ENCODE assay signal across 31 cellular contexts in the genomic region with DNA sequence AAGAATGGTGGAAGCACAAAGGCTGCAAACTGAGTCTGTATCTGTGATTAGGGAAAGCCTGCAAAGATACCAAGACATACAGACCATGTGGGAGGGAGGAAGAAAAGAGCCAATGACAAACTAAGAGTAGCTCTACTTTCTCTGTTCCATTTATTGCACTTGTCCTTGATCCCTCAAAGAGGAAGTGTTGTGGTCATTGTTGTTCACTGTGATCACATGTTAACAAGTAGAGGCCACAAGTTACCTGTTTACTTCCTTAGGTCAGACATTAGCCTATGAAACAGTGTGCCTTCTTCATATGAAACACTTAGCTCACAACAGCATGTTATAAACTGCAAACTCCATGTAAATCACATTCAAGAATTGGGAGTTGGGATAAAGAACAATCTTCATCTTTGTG. TPM values are rescaled to one million over a fixed set of nuclear protein-coding genes. Genes with fewer than 3 reads are reported as not detected.
A peak's percentile ranks its signal among the peaks of the same experiment; 100 is the strongest.
DNase-seq lines count a peak whose midpoint lies in the region; ATAC-seq, FAIRE-seq and TF ChIP-seq lines count a peak whose summit lies in the region.
"Had no signal": no experiment of that assay in that cellular context is flagged by ENCODE, and none has a peak within 500 bp of the region (broad histone marks: within the 10 kb centered on the region; RNA-seq: fewer than 3 reads in every experiment).

No MANE protein-coding gene starts in this region.

- H3K4me3 Mint-ChIP-seq in HFFc6 = no peak overlapping the region
- H3K4me3 Mint-ChIP-seq: CD14-positive monocyte; CD8-positive, alpha-beta memory T cell; GM23338; H9; T-cell had no signal

- no peaks in the 10 kb centered on the region for H3K9me3 Mint-ChIP-seq in HFFc6
- H3K9me3 Mint-ChIP-seq: T-cell had no signal

- peaks cover under 1% of the 10 kb centered on the region for H3K4me1 Mint-ChIP-seq in HFFc6 (ENCODE audit: low read depth)
- H3K4me1 Mint-ChIP-seq: CD14-positive monocyte; CD8-positive, alpha-beta memory T cell; T-cell had no signal

- no peak for DNase-seq in GM12891 (ENCODE audit: insufficient read length, low spot score)
- DNase-seq in OCI-M1 (lab: John Stamatoyannopoulos, UW) = peak; percentile 27
- no peak for DNase-seq in NCI-H1092 treated with DMSO at 0.1 percent for 48 hours (lab: John Stamatoyannopoulos, UW)
- no peak for DNase-seq in globus pallidus (ENCODE audit: low spot score)
- DNase-seq in HFFc6 = no peak
- DNase-seq: 8988T; ACHN; BE2C; Calu3; CD8-positive, alpha-beta memory T cell; DMS79 treated with DMSO at 0.1 percent for 48 hours; H9; IMR-90; KG1; MG63; NCI-H1048; NCI-H1417 treated with DMSO at 0.1 percent for 48 hours; NCI-H1694 treated with DMSO at 0.1 percent for 48 hours; NCI-H2081; NCI-H226; NCI-H510A; NCI-H69; SHP77; T-cell had no signal

- no peak for TF ChIP-seq CTCF in HFFc6 (IDR thresholded peaks at IDR 0.05)

- TF ChIP-seq POLR2A in GM12891 (IDR thresholded peaks at IDR 0.05; ENCODE audit: low read depth, low read length) = no peak

- no peaks in the 10 kb centered on the region for H3K36me3 Mint-ChIP-seq in HFFc6 (ENCODE audit: low read depth)
- H3K36me3 Mint-ChIP-seq: CD14-positive monocyte; CD8-positive, alpha-beta memory T cell; T-cell had no signal

- no peak for FAIRE-seq in GM12891 (lab: Jason Lieb, UNC)
- FAIRE-seq: GM19239 had no signal

- no peak overlapping the region for H3K27ac Mint-ChIP-seq in HFFc6
- H3K27ac Mint-ChIP-seq: CD14-positive monocyte; CD8-positive, alpha-beta memory T cell; GM23338; H9; T-cell had no signal

- peak; percentile 50 for ATAC-seq in GM19395 (IDR thresholded peaks at IDR 0.05; ENCODE audit: unreplicated experiment)
- peak; percentile 55 for ATAC-seq in HG03175 (IDR thresholded peaks at IDR 0.05; ENCODE audit: unreplicated experiment)
- no peak for ATAC-seq in HG02678 (IDR thresholded peaks at IDR 0.05; ENCODE audit: unreplicated experiment)
- ATAC-seq: GM23338, Panc1, T-cell had no signal

- H3K27me3 Mint-ChIP-seq in HFFc6 (ENCODE audit: insufficient read depth) = no peaks in the 10 kb centered on the region
- H3K27me3 Mint-ChIP-seq: CD8-positive, alpha-beta memory T cell; T-cell had no signal

TF ChIP-seq in GM12891, 5 proteins besides CTCF, POLR2A, EP300 and RAD21:
- TF ChIP-seq POU2F2 (IDR thresholded peaks at IDR 0.05; ENCODE audit: low read depth, low read length) (no peak), SPI1 (IDR thresholded peaks at IDR 0.05; ENCODE audit: low read depth, low read length) (0 out of 2 replicates have a peak, but pooled peaks have one; percentile 19)

RNA-seq across cellular contexts. Expression of a gene that starts 32.6 kb away (rescaled TPM):
- polyA plus RNA-seq in GM12891 (2012; ENCODE audit: low read depth, missing spikeins) = 0.09 TPM
- total RNA-seq in HFFc6 (2021; fragmentation: NEBNext Ultra II Directional; extraction: Animal tissue kit (Norgen Biotek cat#: 25700)) = 1 to 10 TPM; 1.0 to 2.0 (median 1.6) TPM
- total RNA-seq: CD8-positive, alpha-beta memory T cell had no signal
- polyA plus RNA-seq: CD14-positive monocyte had no signal
